Comparison of ENCODE assay signal across 8 cellular contexts in genomic region chr3:101513419-101513986, GRCh38. TPM values are rescaled to one million over a fixed set of nuclear protein-coding genes. Genes with fewer than 3 reads are reported as not detected.
DNase-seq lines count a peak whose midpoint lies in the region; ATAC-seq and FAIRE-seq lines count a peak whose summit lies in the region.

No MANE protein-coding gene starts in this region.

- 63 to 66% methylated on average over 10 to 12 of the region's 12 CpGs for WGBS in ectodermal cell, 2 experiments

- H3K36me3 Mint-ChIP-seq in activated CD4-positive, alpha-beta T cell treated with anti-CD3 and anti-CD28 coated beads, Interleukin-2, amount 10 ng/mL, durations not matched to agents 24 days and 14 days (ENCODE audit: low read depth), result peaks cover 10% of the 10 kb centered on the region

- peak overlapping the region; percentile 59 for H3K4me3 ChIP-seq in ectodermal cell (ENCODE audit: insufficient read depth, low read depth, low read length)
- peak overlapping the region; percentile 77 to 93 for H3K4me3 ChIP-seq in muscle layer of colon (ENCODE audit: low read depth in 1 of 2, low read length in 2 of 2)

- H3K9me3 ChIP-seq in ectodermal cell (ENCODE audit: control insufficient read depth, low read length), result no peaks in the 10 kb centered on the region
- H3K9me3 ChIP-seq in muscle layer of colon (ENCODE audit: low read length), result no peaks in the 10 kb centered on the region

- H3K27ac Mint-ChIP-seq in activated CD4-positive, alpha-beta T cell treated with anti-CD3 and anti-CD28 coated beads, Interleukin-2, amount 10 ng/mL, durations not matched to agents 24 days and 14 days, result peak overlapping the region; percentile 100

- no peak for DNase-seq in activated CD4-positive, alpha-beta T cell treated with anti-CD3 and anti-CD28 coated beads, Interleukin-2, amount 10 ng/mL, durations not matched to agents 24 days and 14 days
- no peak for DNase-seq in activated CD4-positive, alpha-beta T cell treated with anti-CD3 and anti-CD28 coated beads for 4 hours
- DNase-seq in RCC 7860 (ENCODE audit: low spot score) (no peak), islet precursor cell (no peak)
- DNase-seq in NK-92 treated with Interleukin-12 subunit alpha and Interleukin-12 subunit beta, amount 100 ng/mL, for 24 hours (lab: John Stamatoyannopoulos, UW), result no peak

- H3K27ac ChIP-seq in ectodermal cell (ENCODE audit: insufficient read depth, low read depth, low read length, poor library complexity, severe bottlenecking) (no peak overlapping the region), muscle layer of colon (ENCODE audit: low read depth, low read length) (peak overlapping the region; percentile 95)

- H3K36me3 ChIP-seq in ectodermal cell (ENCODE audit: control insufficient read depth, insufficient read depth, low read length) (no peaks in the 10 kb centered on the region), muscle layer of colon (ENCODE audit: insufficient read depth, low read length) (no peaks in the 10 kb centered on the region)

- peak; percentile 33 for ATAC-seq in HG02798 (IDR thresholded peaks at IDR 0.05; ENCODE audit: poor library complexity, unreplicated experiment)

- H3K27me3 Mint-ChIP-seq in activated CD4-positive, alpha-beta T cell treated with anti-CD3 and anti-CD28 coated beads, Interleukin-2, amount 10 ng/mL, durations not matched to agents 24 days and 14 days, result peaks cover 3% of the 10 kb centered on the region

- H3K9ac ChIP-seq in muscle layer of colon (ENCODE audit: low read length), result peak overlapping the region; percentile 93

- intact Hi-C loops in activated CD4-positive, alpha-beta T cell treated with anti-CD3 and anti-CD28 coated beads, Interleukin-2, amount 10 ng/mL, durations not matched to agents 24 days and 14 days (cut with micrococcal nuclease), result loop anchor here (1.0 to 5.0 kb wide), 2 partner anchors 48 to 801 kb away; partner anchors contain the start of gene TRMT10C

- FAIRE-seq in RCC 7860 (lab: Jason Lieb, UNC), result peak; percentile 10

- H3K4me1 Mint-ChIP-seq in activated CD4-positive, alpha-beta T cell treated with anti-CD3 and anti-CD28 coated beads, Interleukin-2, amount 10 ng/mL, durations not matched to agents 24 days and 14 days, result peaks cover 33% of the 10 kb centered on the region

- no peaks in the 10 kb centered on the region for H3K9me3 Mint-ChIP-seq in activated CD4-positive, alpha-beta T cell treated with anti-CD3 and anti-CD28 coated beads, Interleukin-2, amount 10 ng/mL, durations not matched to agents 24 days and 14 days

- peak overlapping the region; percentile 99 for H3K4me3 Mint-ChIP-seq in activated CD4-positive, alpha-beta T cell treated with anti-CD3 and anti-CD28 coated beads, Interleukin-2, amount 10 ng/mL, durations not matched to agents 24 days and 14 days

- H3K4me1 ChIP-seq in ectodermal cell (ENCODE audit: control insufficient read depth, insufficient read depth, low read length) (no peaks in the 10 kb centered on the region), muscle layer of colon (ENCODE audit: insufficient read depth, low read length) (peaks cover 10% of the 10 kb centered on the region)

- H3K27me3 ChIP-seq in ectodermal cell (ENCODE audit: control insufficient read depth, insufficient read depth, low read length, poor library complexity, severe bottlenecking), result peaks cover 5% of the 10 kb centered on the region
- no peaks in the 10 kb centered on the region for H3K27me3 ChIP-seq in muscle layer of colon (ENCODE audit: control insufficient read depth in 1 of 2, insufficient read depth in 2 of 2, low read length in 2 of 2)

RNA-seq across cellular contexts. Expression of gene SENP7, which starts 0.5 kb away (rescaled TPM):
- total RNA-seq in activated CD4-positive, alpha-beta T cell treated with anti-CD3 and anti-CD28 coated beads, Interleukin-2, amount 10 ng/mL, durations not matched to agents 24 days and 14 days, result 8.1 and 9.5 TPM in 2 replicates
- polyA plus RNA-seq in ectodermal cell (2013, experiment 1 of 4), result 17.4 TPM
- 22.9 TPM for polyA plus RNA-seq in ectodermal cell (2013, experiment 2 of 4)
- 17.5 TPM for polyA plus RNA-seq in ectodermal cell (2013, experiment 3 of 4)
- 23.6 TPM for polyA plus RNA-seq in ectodermal cell (2013, experiment 4 of 4)

RNA-seq across cellular contexts. Expression of gene TRMT10C, which starts 48.2 kb away (rescaled TPM):
- 58.3 and 59.9 TPM in 2 replicates for total RNA-seq in activated CD4-positive, alpha-beta T cell treated with anti-CD3 and anti-CD28 coated beads, Interleukin-2, amount 10 ng/mL, durations not matched to agents 24 days and 14 days
- polyA plus RNA-seq in ectodermal cell (2013, experiment 1 of 4), result 49.8 TPM
- polyA plus RNA-seq in ectodermal cell (2013, experiment 2 of 4), result 59.1 TPM
- polyA plus RNA-seq in ectodermal cell (2013, experiment 3 of 4), result 52.6 TPM
- 52.7 TPM for polyA plus RNA-seq in ectodermal cell (2013, experiment 4 of 4)
